8 cellular contexts compared by ENCODE assay signal in genomic region chr12:76037130-76038105, GRCh38. TPM values are rescaled to one million over a fixed set of nuclear protein-coding genes. Genes with fewer than 3 reads are reported as not detected.
DNase-seq lines count a peak whose midpoint lies in the region; ATAC-seq, FAIRE-seq and TF ChIP-seq lines count a peak whose summit lies in the region.

No MANE protein-coding gene starts in this region.

- H3K9me3 ChIP-seq in lower lobe of right lung, result no peaks in the 10 kb centered on the region

- H3K27ac ChIP-seq in coronary artery, result no peak overlapping the region
- no peak overlapping the region for H3K27ac ChIP-seq in lower lobe of right lung

- ATAC-seq in HG02678 (IDR thresholded peaks at IDR 0.05; ENCODE audit: unreplicated experiment) (peak; percentile 59), lower lobe of right lung (peak; percentile 81 to 84)

- H3K36me3 ChIP-seq in lower lobe of right lung, result no peaks in the 10 kb centered on the region

- DNase-seq in AG20443 (ENCODE audit: low spot score) (peak; percentile 64), GM12892 (ENCODE audit: insufficient read length) (no peak), NB4 (ENCODE audit: low read depth) (peak; percentile 87), SIG-M5 treated with dmso at 0.1 percent for 504 hours (lab: John Stamatoyannopoulos, UW; ENCODE audit: unreplicated experiment) (peak; percentile 88), coronary artery (ENCODE audit: low spot score) (no peak), lower lobe of right lung (no peak), urothelium cell line (ENCODE audit: low spot score) (peak; percentile 32)

- FAIRE-seq in GM12892 (lab: Jason Lieb, UNC), result peak; percentile 78
- FAIRE-seq in urothelium cell line (lab: Jason Lieb, UNC), result no peak

- intact Hi-C loops in lower lobe of right lung (cut with DNase I), result loop anchor here (10.0 kb wide), 1 partner anchor 513 kb away; no protein-coding TSS in a partner anchor

- TF ChIP-seq CTCF in NB4 (IDR thresholded peaks at IDR 0.05; ENCODE audit: low read depth, low read length) (peak; percentile 82), coronary artery (IDR thresholded peaks at IDR 0.05) (peak; percentile 75), lower lobe of right lung (IDR thresholded peaks at IDR 0.05) (peak; percentile 78)

- H3K4me3 ChIP-seq in NB4 (ENCODE audit: low read depth, low read length), result no peak overlapping the region
- H3K4me3 ChIP-seq in coronary artery, result no peak overlapping the region
- H3K4me3 ChIP-seq in lower lobe of right lung, result no peak overlapping the region

- no peaks in the 10 kb centered on the region for H3K27me3 ChIP-seq in lower lobe of right lung (ENCODE audit: low read depth)

- TF ChIP-seq POLR2A in GM12892 (IDR thresholded peaks at IDR 0.05; ENCODE audit: low read depth, low read length), result no peak
- TF ChIP-seq POLR2A in NB4 (IDR thresholded peaks at IDR 0.05; ENCODE audit: extremely low read depth, insufficient read length), result no peak

- peaks cover 26% of the 10 kb centered on the region for H3K4me1 ChIP-seq in lower lobe of right lung

RNA-seq across cellular contexts. Expression of gene PHLDA1, which starts 5.8 kb away (rescaled TPM):
- polyA plus RNA-seq in GM12892 (2012; ENCODE audit: missing spikeins), result 0.51 TPM
- total RNA-seq in lower lobe of right lung, result 12.2 TPM

RNA-seq across cellular contexts. Expression of gene NAP1L1, which starts 47.1 kb away (rescaled TPM):
- 1,144 TPM for polyA plus RNA-seq in GM12892 (2012; ENCODE audit: missing spikeins)
- 429 TPM for total RNA-seq in lower lobe of right lung

Comparison
In these comparisons a context has a peak if more than half of its experiments do, and no peak if none do; other contexts are left out.
1. DNase-seq: peak in AG20443 (single experiment), NB4 (single experiment), SIG-M5 treated with dmso at 0.1 percent for 504 hours (single experiment) and urothelium cell line (single experiment); none in GM12892 (single experiment), coronary artery (single experiment) and lower lobe of right lung (single experiment).
2. Peak in every context shown above with its lines, with median percentiles within 50 percentile points of each other: CTCF ChIP-seq.